18 cellular contexts compared by ENCODE assay signal in the genomic region with DNA sequence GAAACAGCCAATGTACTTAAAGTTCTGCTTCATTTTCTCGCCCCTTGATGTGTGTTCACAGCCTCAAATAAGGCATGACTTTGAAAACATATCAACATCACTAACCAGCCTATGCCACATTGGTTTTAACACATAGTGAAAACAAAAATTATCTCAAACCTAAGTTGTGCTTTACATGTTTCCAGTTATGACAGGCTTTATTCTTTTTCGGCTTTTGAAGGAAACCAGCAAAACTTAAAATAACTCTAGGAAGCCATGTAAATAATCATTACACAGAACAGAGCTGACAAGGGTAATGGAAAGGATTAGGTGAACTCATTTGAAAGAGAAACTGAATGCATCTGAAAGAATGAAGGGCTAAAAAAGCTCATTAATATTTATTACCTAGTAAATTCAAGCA.
DNase-seq lines count a peak whose midpoint lies in the region; ATAC-seq and FAIRE-seq lines count a peak whose summit lies in the region.
"Had no signal": no experiment of that assay in that cellular context is flagged by ENCODE, and none has a peak within 500 bp of the region (broad histone marks: within the 10 kb centered on the region; RNA-seq: fewer than 3 reads in every experiment).

No MANE protein-coding gene starts in this region.

- intact Hi-C loops in posterior cingulate gyrus (cut with DNase I) = no loop called here

- FAIRE-seq in GM18507 (lab: Jason Lieb, UNC) = peak; percentile 58
- no peak for FAIRE-seq in GM19239 (lab: Jason Lieb, UNC)

- ATAC-seq in GM19467 (IDR thresholded peaks at IDR 0.05; ENCODE audit: unreplicated experiment) (peak; percentile 79), HG02840 (IDR thresholded peaks at IDR 0.05; ENCODE audit: low FRiP score, unreplicated experiment) (peak; percentile 72), HG03521 (IDR thresholded peaks at IDR 0.05; ENCODE audit: unreplicated experiment) (peak; percentile 59)
- ATAC-seq: left colon had no signal

- DNase-seq in GM18507 (ENCODE audit: extremely low spot score, insufficient read length, low read depth) (no peak), NCI-H2081 treated with DMSO at 0.1 percent for 48 hours (lab: John Stamatoyannopoulos, UW) (no peak), AML-193 (lab: John Stamatoyannopoulos, UW) (no peak), GM19239 (ENCODE audit: insufficient read length, low spot score) (no peak), posterior cingulate gyrus (no peak)
- DNase-seq: activated B cell treated with CpG ODN at 0.5 μM for 24 hours; activated T-cell treated with anti-CD3 and anti-CD28 coated beads, Interleukin-2, amount 50 U/mL, for 1 hour; adrenal gland; DMS 273 treated with DMSO at 0.1 percent for 48 hours; erythroblast; head of caudate nucleus; left colon; NCI-H146; NCI-H510A; PC-9 had no signal
